Comparison of ENCODE assay signal across 14 cellular contexts in the genomic region with DNA sequence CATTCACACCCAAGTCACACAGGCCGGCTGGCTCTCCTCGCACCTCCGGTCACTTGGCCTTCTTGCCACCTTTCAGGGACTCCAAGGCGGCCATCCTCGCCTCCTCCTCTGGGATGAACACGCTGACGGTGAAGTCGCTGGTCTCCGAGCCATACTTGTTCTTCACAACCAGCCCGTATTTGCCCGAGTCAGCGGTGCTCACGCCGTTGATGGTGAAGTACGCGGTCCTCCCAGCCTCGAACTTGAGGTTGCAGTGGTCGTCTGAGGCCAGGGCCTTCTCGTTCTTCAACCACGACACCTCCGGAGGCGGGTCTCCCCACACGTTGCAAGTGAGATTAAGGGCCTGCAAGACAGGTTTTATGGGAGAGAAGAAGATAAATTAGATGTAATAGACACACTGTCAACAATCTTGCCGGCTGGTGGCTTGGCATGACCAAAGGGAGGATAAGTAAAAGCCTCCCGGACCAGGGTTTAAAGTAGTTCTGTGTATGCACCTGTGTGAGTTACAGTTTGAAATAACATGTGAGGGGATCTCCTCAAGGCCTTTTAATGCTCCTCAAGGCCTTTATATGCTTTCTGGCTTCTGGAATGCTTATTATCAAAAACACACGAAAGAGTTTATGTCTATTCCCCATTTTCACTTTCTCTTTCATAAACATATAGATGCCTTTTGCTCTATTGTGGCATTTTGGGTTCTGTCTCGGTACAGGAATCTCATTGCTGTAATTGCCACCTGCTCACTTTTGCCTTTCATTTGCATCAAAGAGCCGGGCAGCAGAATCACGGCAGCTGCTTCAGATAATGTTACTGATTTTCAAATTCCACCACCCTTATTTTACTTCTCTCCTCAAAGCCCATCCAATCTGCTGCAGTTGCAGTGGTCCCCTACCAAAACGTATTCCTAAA. TPM values are rescaled to one million over a fixed set of nuclear protein-coding genes. Genes with fewer than 3 reads are reported as not detected.
DNase-seq lines count a peak whose midpoint lies in the region; ATAC-seq and TF ChIP-seq lines count a peak whose summit lies in the region.
"Had no signal": no experiment of that assay in that cellular context is flagged by ENCODE, and none has a peak within 500 bp of the region (broad histone marks: within the 10 kb centered on the region; RNA-seq: fewer than 3 reads in every experiment).

No MANE protein-coding gene starts in this region.

- DNase-seq in T-helper 1 cell (no peak), NCI-H774 (lab: John Stamatoyannopoulos, UW) (no peak), vagina (ENCODE audit: extremely low spot score in 2 of 2) (no peak), activated gamma-delta T cell treated with Interleukin-2 at 50 U/mL for 16 hours (no peak)
- no peak for DNase-seq in central memory CD8-positive, alpha-beta T cell (ENCODE audit: low spot score in 2 of 2)
- DNase-seq in natural killer cell treated with Interleukin-12 subunit alpha and Interleukin-12 subunit beta and Interleukin-15 and Interleukin-18, amount 100 ng/mL, for 72 hours (ENCODE audit: low spot score): no peak
- DNase-seq: 8988T, NCI-H748 treated with DMSO at 0.1 percent for 48 hours, nucleus accumbens, spleen had no signal

- H3K79me2 ChIP-seq in OCI-LY3 (ENCODE audit: low read length): no peaks in the 10 kb centered on the region

- no peaks in the 10 kb centered on the region for H4K20me1 ChIP-seq in OCI-LY3 (ENCODE audit: insufficient read depth, low read length)

- TF ChIP-seq CTCF in OCI-LY3 (IDR thresholded peaks at IDR 0.05; ENCODE audit: low read depth, low read length): no peak
- TF ChIP-seq CTCF in vagina (IDR thresholded peaks at IDR 0.05): no peak

- no peaks in the 10 kb centered on the region for H3K36me3 ChIP-seq in OCI-LY3 (replicated peaks; ENCODE audit: low read depth, low read length)
- H3K36me3 ChIP-seq in vagina: no peaks in the 10 kb centered on the region
- H3K36me3 ChIP-seq: SJSA1, spleen had no signal

- H3K27ac ChIP-seq in OCI-LY3 (ENCODE audit: low read length) (no peak overlapping the region), vagina (no peak overlapping the region)
- H3K27ac ChIP-seq: SJSA1, thoracic aorta had no signal

- intact Hi-C loops in vagina (cut with DNase I): loop anchor here (10.0 kb wide), 1 partner anchor 53 kb away; a partner anchor contains a TSS

- no peak overlapping the region for H3K9ac ChIP-seq in OCI-LY3 (ENCODE audit: low read length)

- H3K27ac Mint-ChIP-seq in T-helper 1 cell treated with Interleukin-12 subunit alpha and Interleukin-12 subunit beta and Interleukin-4 antibody, amounts not matched to agents 30 μg/mL and 1 μg/mL, for 36 hours: peak overlapping the region; percentile 76
- H3K27ac Mint-ChIP-seq in central memory CD8-positive, alpha-beta T cell (ENCODE audit: low read depth): peak overlapping the region; percentile 82
- H3K27ac Mint-ChIP-seq in natural killer cell treated with Interleukin-12 subunit alpha and Interleukin-12 subunit beta and Interleukin-15 and Interleukin-18, amount 100 ng/mL, for 72 hours: peak overlapping the region; percentile 61 to 86

- H3K27me3 ChIP-seq in OCI-LY3 (ENCODE audit: low read depth, low read length) (no peaks in the 10 kb centered on the region), vagina (no peaks in the 10 kb centered on the region)
- H3K27me3 ChIP-seq: SJSA1 had no signal

- H3K9me3 ChIP-seq in OCI-LY3 (ENCODE audit: insufficient read depth, low read length) (no peaks in the 10 kb centered on the region), vagina (no peaks in the 10 kb centered on the region)
- H3K9me3 ChIP-seq: SJSA1, spleen, thoracic aorta had no signal

- peak overlapping the region; percentile 62 for H3K4me2 ChIP-seq in OCI-LY3 (ENCODE audit: low read length)

- H2AFZ ChIP-seq in OCI-LY3 (ENCODE audit: low read depth, low read length): peak overlapping the region; percentile 61; the same call in 1 of the 2 replicates

- H3K4me3 ChIP-seq in OCI-LY3 (ENCODE audit: low read length): peak overlapping the region; percentile 44
- H3K4me3 ChIP-seq in vagina: no peak overlapping the region
- H3K4me3 ChIP-seq: SJSA1, spleen, thoracic aorta had no signal

- TF ChIP-seq POLR2A in vagina (IDR thresholded peaks at IDR 0.05): no peak

- no peaks in the 10 kb centered on the region for H3K27me3 Mint-ChIP-seq in T-helper 1 cell treated with Interleukin-12 subunit alpha and Interleukin-12 subunit beta and Interleukin-4 antibody, amounts not matched to agents 30 μg/mL and 1 μg/mL, for 36 hours (ENCODE audit: low read depth)
- no peaks in the 10 kb centered on the region for H3K27me3 Mint-ChIP-seq in central memory CD8-positive, alpha-beta T cell
- H3K27me3 Mint-ChIP-seq in natural killer cell treated with Interleukin-12 subunit alpha and Interleukin-12 subunit beta and Interleukin-15 and Interleukin-18, amount 100 ng/mL, for 72 hours: no peaks in the 10 kb centered on the region

- peaks cover 9% of the 10 kb centered on the region; the same call in 1 of the 2 replicates for H3K4me1 ChIP-seq in OCI-LY3 (ENCODE audit: low read length)
- H3K4me1 ChIP-seq in vagina: no peaks in the 10 kb centered on the region

- no peaks in the 10 kb centered on the region for H3K9me3 Mint-ChIP-seq in T-helper 1 cell treated with Interleukin-12 subunit alpha and Interleukin-12 subunit beta and Interleukin-4 antibody, amounts not matched to agents 30 μg/mL and 1 μg/mL, for 36 hours
- H3K9me3 Mint-ChIP-seq in central memory CD8-positive, alpha-beta T cell: no peaks in the 10 kb centered on the region
- H3K9me3 Mint-ChIP-seq in natural killer cell treated with Interleukin-12 subunit alpha and Interleukin-12 subunit beta and Interleukin-15 and Interleukin-18, amount 100 ng/mL, for 72 hours: no peaks in the 10 kb centered on the region

- no peaks in the 10 kb centered on the region for H3K36me3 Mint-ChIP-seq in T-helper 1 cell treated with Interleukin-12 subunit alpha and Interleukin-12 subunit beta and Interleukin-4 antibody, amounts not matched to agents 30 μg/mL and 1 μg/mL, for 36 hours (ENCODE audit: low read depth)
- H3K36me3 Mint-ChIP-seq in central memory CD8-positive, alpha-beta T cell (ENCODE audit: insufficient read depth): peaks cover 7% of the 10 kb centered on the region
- H3K36me3 Mint-ChIP-seq in natural killer cell treated with Interleukin-12 subunit alpha and Interleukin-12 subunit beta and Interleukin-15 and Interleukin-18, amount 100 ng/mL, for 72 hours: no peaks in the 10 kb centered on the region

- H3K4me1 Mint-ChIP-seq in T-helper 1 cell treated with Interleukin-12 subunit alpha and Interleukin-12 subunit beta and Interleukin-4 antibody, amounts not matched to agents 30 μg/mL and 1 μg/mL, for 36 hours (ENCODE audit: low read depth): peaks cover 37% of the 10 kb centered on the region
- peaks cover 38% of the 10 kb centered on the region for H3K4me1 Mint-ChIP-seq in central memory CD8-positive, alpha-beta T cell
- H3K4me1 Mint-ChIP-seq in natural killer cell treated with Interleukin-12 subunit alpha and Interleukin-12 subunit beta and Interleukin-15 and Interleukin-18, amount 100 ng/mL, for 72 hours (ENCODE audit: low read depth in 2 of 2): peaks cover 37 to 39% of the 10 kb centered on the region in 2 donors

- peak overlapping the region; percentile 57 for H3K4me3 Mint-ChIP-seq in T-helper 1 cell treated with Interleukin-12 subunit alpha and Interleukin-12 subunit beta and Interleukin-4 antibody, amounts not matched to agents 30 μg/mL and 1 μg/mL, for 36 hours
- peak overlapping the region; percentile 56 for H3K4me3 Mint-ChIP-seq in central memory CD8-positive, alpha-beta T cell
- H3K4me3 Mint-ChIP-seq in natural killer cell treated with Interleukin-12 subunit alpha and Interleukin-12 subunit beta and Interleukin-15 and Interleukin-18, amount 100 ng/mL, for 72 hours: peak overlapping the region; percentile 77

- ATAC-seq in central memory CD8-positive, alpha-beta T cell (replicated peaks; ENCODE audit: extremely low read depth, poor library complexity, severe bottlenecking): no peak
- peak; percentile 40 to 58 for ATAC-seq in natural killer cell treated with Interleukin-12 subunit alpha and Interleukin-12 subunit beta and Interleukin-15 and Interleukin-18, amount 100 ng/mL, for 72 hours

RNA-seq across cellular contexts. Expression of a gene that starts 54.5 kb away (rescaled TPM):
- 10 to 100 TPM; 57.8 to 80.3 TPM for total RNA-seq in natural killer cell treated with Interleukin-12 subunit alpha and Interleukin-12 subunit beta and Interleukin-15 and Interleukin-18, amount 100 ng/mL, for 72 hours
- total RNA-seq in vagina: 19.4 TPM
